9 cellular contexts compared by ENCODE assay signal in genomic region chr10:126905776-126906703, GRCh38. TPM values are rescaled to one million over a fixed set of nuclear protein-coding genes. Genes with fewer than 3 reads are reported as not detected.
A peak's percentile ranks its signal among the peaks of the same experiment; 100 is the strongest.
DNase-seq lines count a peak whose midpoint lies in the region; ATAC-seq and FAIRE-seq lines count a peak whose summit lies in the region.
"Had no signal": no experiment of that assay in that cellular context is flagged by ENCODE, and none has a peak within 500 bp of the region (broad histone marks: within the 10 kb centered on the region; RNA-seq: fewer than 3 reads in every experiment).

No MANE protein-coding gene starts in this region.

- no peaks in the 10 kb centered on the region for H3K36me3 Mint-ChIP-seq in activated T-cell treated with anti-CD3 and anti-CD28 coated beads, Interleukin-2, amount 50 U/mL, for 24 hours (ENCODE audit: low read depth)

- H4K91ac ChIP-seq in mesenchymal stem cell (ENCODE audit: low read length) = peak overlapping the region; percentile 93

- no peak overlapping the region for H2AK5ac ChIP-seq in mesenchymal stem cell (ENCODE audit: low read length, severe bottlenecking)

- peaks cover 6% of the 10 kb centered on the region for H3K79me1 ChIP-seq in mesenchymal stem cell (replicated peaks; ENCODE audit: low read length, poor library complexity, severe bottlenecking)

- no peaks in the 10 kb centered on the region for H3K9me3 Mint-ChIP-seq in activated T-cell treated with anti-CD3 and anti-CD28 coated beads, Interleukin-2, amount 50 U/mL, for 24 hours

- H3K4me3 ChIP-seq in ectodermal cell (ENCODE audit: insufficient read depth, low read depth, low read length) (peak overlapping the region; percentile 67), mesenchymal stem cell (ENCODE audit: insufficient read depth in 1 of 2, low read depth in 1 of 2, low read length in 2 of 2) (peak overlapping the region; percentile 81 to 83)

- H3K27ac ChIP-seq in ectodermal cell (ENCODE audit: insufficient read depth, low read depth, low read length, poor library complexity, severe bottlenecking) (peak overlapping the region; percentile 6), mesenchymal stem cell (ENCODE audit: low read length, poor library complexity, severe bottlenecking) (peak overlapping the region; percentile 24)

- peak overlapping the region; percentile 44 for H2AFZ ChIP-seq in mesenchymal stem cell (ENCODE audit: low read depth, low read length)

- no peak for FAIRE-seq in urothelium cell line (lab: Jason Lieb, UNC)
- FAIRE-seq: TTC549 had no signal

- peak overlapping the region; percentile 78 to 91 for H3K18ac ChIP-seq in mesenchymal stem cell (ENCODE audit: low read depth in 1 of 2, low read length in 2 of 2)

- H3K4me1 ChIP-seq in ectodermal cell (ENCODE audit: control insufficient read depth, insufficient read depth, low read length) (peaks cover 2% of the 10 kb centered on the region), mesenchymal stem cell (ENCODE audit: control insufficient read depth, insufficient read depth, low read depth, low read length) (peaks cover 32% of the 10 kb centered on the region)

- no peaks in the 10 kb centered on the region for H3K36me3 ChIP-seq in ectodermal cell (ENCODE audit: control insufficient read depth, insufficient read depth, low read length)
- peaks cover 0 to 4% of the 10 kb centered on the region in 2 experiments for H3K36me3 ChIP-seq in mesenchymal stem cell (ENCODE audit: control insufficient read depth in 1 of 2, insufficient read depth in 2 of 2, low read depth in 1 of 2, low read length in 2 of 2)

- H2BK120ac ChIP-seq in mesenchymal stem cell (ENCODE audit: low read depth, low read length) = peak overlapping the region; percentile 99

- no peaks in the 10 kb centered on the region for H3K27me3 ChIP-seq in ectodermal cell (ENCODE audit: control insufficient read depth, insufficient read depth, low read length, poor library complexity, severe bottlenecking)
- no peaks in the 10 kb centered on the region for H3K27me3 ChIP-seq in mesenchymal stem cell (ENCODE audit: control insufficient read depth in 1 of 2, insufficient read depth in 1 of 2, low read length in 2 of 2)

- H2BK15ac ChIP-seq in mesenchymal stem cell (ENCODE audit: low read depth, poor library complexity, severe bottlenecking) = peak overlapping the region; percentile 98

- no peak overlapping the region for H3K27ac Mint-ChIP-seq in activated T-cell treated with anti-CD3 and anti-CD28 coated beads, Interleukin-2, amount 50 U/mL, for 24 hours

- peaks cover 38% of the 10 kb centered on the region for H3K27me3 Mint-ChIP-seq in activated T-cell treated with anti-CD3 and anti-CD28 coated beads, Interleukin-2, amount 50 U/mL, for 24 hours

- peak overlapping the region; percentile 50 for H2BK5ac ChIP-seq in mesenchymal stem cell (ENCODE audit: low read depth, low read length, poor library complexity, severe bottlenecking)

- H3K4me3 Mint-ChIP-seq in activated T-cell treated with anti-CD3 and anti-CD28 coated beads, Interleukin-2, amount 50 U/mL, for 24 hours = peak overlapping the region; percentile 55

- no peak for DNase-seq in activated T-cell treated with anti-CD3 and anti-CD28 coated beads, Interleukin-2, amount 50 U/mL, for 24 hours
- DNase-seq in activated T-cell treated with anti-CD3 and anti-CD28 coated beads for 4 hours = no peak
- peak; percentile 59 for DNase-seq in mesenchymal stem cell
- DNase-seq in urothelium cell line (ENCODE audit: low spot score) = peak; percentile 35
- no peak for DNase-seq in NCI-H2107 treated with DMSO at 0.1 percent for 48 hours (lab: John Stamatoyannopoulos, UW; ENCODE audit: unreplicated experiment)

- H3K9me3 ChIP-seq in ectodermal cell (ENCODE audit: control insufficient read depth, low read length) = no peaks in the 10 kb centered on the region
- H3K9me3 ChIP-seq in mesenchymal stem cell (ENCODE audit: control insufficient read depth, low read length) = no peaks in the 10 kb centered on the region

- peak overlapping the region; percentile 76 for H4K8ac ChIP-seq in mesenchymal stem cell (ENCODE audit: low read length)

- no peaks in the 10 kb centered on the region for H3K4me1 Mint-ChIP-seq in activated T-cell treated with anti-CD3 and anti-CD28 coated beads, Interleukin-2, amount 50 U/mL, for 24 hours (ENCODE audit: low read depth)

- peak overlapping the region in 1 of 2 experiments; percentile 76 for H2BK12ac ChIP-seq in mesenchymal stem cell (ENCODE audit: low read length in 2 of 2)

- ATAC-seq in HG02840 (IDR thresholded peaks at IDR 0.05; ENCODE audit: low FRiP score, unreplicated experiment) (no peak), HG03175 (IDR thresholded peaks at IDR 0.05; ENCODE audit: unreplicated experiment) (no peak)

- peak overlapping the region; percentile 63 to 77 for H3K14ac ChIP-seq in mesenchymal stem cell (ENCODE audit: low read length in 2 of 2)

- peak overlapping the region; percentile 90 for H3K9ac ChIP-seq in mesenchymal stem cell (ENCODE audit: low read length)

- peak overlapping the region; percentile 73 to 83 for H3K4ac ChIP-seq in mesenchymal stem cell (ENCODE audit: low read depth in 1 of 2, low read length in 2 of 2)

- peak overlapping the region; percentile 62 for H3K4me2 ChIP-seq in mesenchymal stem cell (ENCODE audit: low read length, poor library complexity, severe bottlenecking)

- 4 to 5% methylated on average over 84 of the region's 84 CpGs for WGBS in ectodermal cell, 2 experiments
- 5% methylated on average over 74 of the region's 84 CpGs for WGBS in mesenchymal stem cell

- H3K23ac ChIP-seq in mesenchymal stem cell (ENCODE audit: low read length in 2 of 2) = peak overlapping the region in 1 of 2 experiments; percentile 94

RNA-seq across cellular contexts. Expression of gene DOCK1, which starts 0.8 kb away (rescaled TPM):
- 48.3 TPM for polyA plus RNA-seq in ectodermal cell (2013, experiment 1 of 4)
- 52.6 TPM for polyA plus RNA-seq in ectodermal cell (2013, experiment 2 of 4)
- 38.3 TPM for polyA plus RNA-seq in ectodermal cell (2013, experiment 3 of 4)
- polyA plus RNA-seq in ectodermal cell (2013, experiment 4 of 4) = 40.5 TPM
- 38.9 TPM for polyA plus RNA-seq in mesenchymal stem cell (2013, experiment 1 of 2)
- polyA plus RNA-seq in mesenchymal stem cell (2013, experiment 2 of 2) = 38.5 TPM

Comparison
In these comparisons a context has a peak if more than half of its experiments do, and no peak if none do; other contexts are left out.
1. DNase-seq: peak in mesenchymal stem cell (single experiment) and urothelium cell line (single experiment); none in activated T-cell treated with anti-CD3 and anti-CD28 coated beads, Interleukin-2, amount 50 U/mL, for 24 hours (single experiment), activated T-cell treated with anti-CD3 and anti-CD28 coated beads for 4 hours (single experiment) and NCI-H2107 treated with DMSO at 0.1 percent for 48 hours (single experiment).